ENCODE assay signal across 11 cellular contexts in genomic region chr1:33306561-33307493, GRCh38. TPM values are rescaled to one million over a fixed set of nuclear protein-coding genes. Genes with fewer than 3 reads are reported as not detected.
DNase-seq lines count a peak whose midpoint lies in the region; ATAC-seq and TF ChIP-seq lines count a peak whose summit lies in the region.
"Had no signal": no experiment of that assay in that cellular context is flagged by ENCODE, and none has a peak within 500 bp of the region (broad histone marks: within the 10 kb centered on the region; RNA-seq: fewer than 3 reads in every experiment).

No MANE protein-coding gene starts in this region.

- no peak overlapping the region for H3K27ac ChIP-seq in HUES48 (ENCODE audit: low read depth, low read length)
- no peak overlapping the region for H3K27ac ChIP-seq in right lobe of liver

- DNase-seq in epithelial cell of esophagus (ENCODE audit: low read depth): peak; percentile 22
- no peak for DNase-seq in right lobe of liver
- DNase-seq in stimulated activated CD8-positive, alpha-beta memory T cell treated with anti-CD3 and anti-CD28 coated beads, Interleukin-4, amount 100 ng/mL, for 48 hours: no peak
- DNase-seq in NCI-H1092 treated with DMSO at 0.1 percent for 48 hours (lab: John Stamatoyannopoulos, UW): no peak
- DNase-seq: activated B cell treated with CpG ODN at 0.5 μM for 24 hours, NCI-H2029 had no signal

- H3K27me3 ChIP-seq in HUES48 (ENCODE audit: control insufficient read depth, insufficient read depth, low read length): peaks cover 18% of the 10 kb centered on the region
- no peaks in the 10 kb centered on the region for H3K27me3 ChIP-seq in right lobe of liver

- no peak overlapping the region for H3K27ac Mint-ChIP-seq in stimulated activated memory B cell treated with anti-CD40 and anti-IgM and Interleukin-4, amounts not matched to agents 10 μg/mL and 1 μg/mL and 100 μg/mL, for 72 hours
- H3K27ac Mint-ChIP-seq: activated B cell treated with CpG ODN at 0.5 μM for 24 hours had no signal

- H3K4me1 ChIP-seq in HUES48 (ENCODE audit: control insufficient read depth, insufficient read depth, low read length): no peaks in the 10 kb centered on the region; the same call in 1 of the 2 replicates
- H3K4me1 ChIP-seq in right lobe of liver: peaks cover 0 to 5% (median 0%) of the 10 kb centered on the region in 4 donors

- no peaks in the 10 kb centered on the region for H3K9me3 Mint-ChIP-seq in stimulated activated memory B cell treated with anti-CD40 and anti-IgM and Interleukin-4, amounts not matched to agents 10 μg/mL and 1 μg/mL and 100 μg/mL, for 72 hours
- H3K9me3 Mint-ChIP-seq: activated B cell treated with CpG ODN at 0.5 μM for 24 hours had no signal

- ATAC-seq in right lobe of liver: peak in 3 of 4 donors; percentile 7 to 22 (median 18)
- ATAC-seq in stimulated activated memory B cell treated with anti-CD40 and anti-IgM and Interleukin-4, amounts not matched to agents 10 μg/mL and 1 μg/mL and 100 μg/mL, for 72 hours: peak; percentile 37
- ATAC-seq in GM21515 (IDR thresholded peaks at IDR 0.05; ENCODE audit: unreplicated experiment): no peak
- no peak for ATAC-seq in GM21529 (IDR thresholded peaks at IDR 0.05; ENCODE audit: unreplicated experiment)

- H3K4me3 Mint-ChIP-seq in stimulated activated memory B cell treated with anti-CD40 and anti-IgM and Interleukin-4, amounts not matched to agents 10 μg/mL and 1 μg/mL and 100 μg/mL, for 72 hours: no peak overlapping the region
- H3K4me3 Mint-ChIP-seq: activated B cell treated with CpG ODN at 0.5 μM for 24 hours had no signal

- H3K9ac ChIP-seq in HUES48 (ENCODE audit: low read depth, low read length): no peak overlapping the region

- TF ChIP-seq CTCF in epithelial cell of esophagus (IDR thresholded peaks at IDR 0.05; ENCODE audit: insufficient read depth, low read depth, low read length, missing control alignments) (no peak), right lobe of liver (IDR thresholded peaks at IDR 0.05) (no peak)

- no peaks in the 10 kb centered on the region for H3K36me3 ChIP-seq in HUES48 (ENCODE audit: control insufficient read depth, insufficient read depth, low read length)
- no peaks in the 10 kb centered on the region for H3K36me3 ChIP-seq in right lobe of liver

- H3K9me3 ChIP-seq in HUES48 (ENCODE audit: control insufficient read depth, insufficient read depth, low read length) (no peaks in the 10 kb centered on the region), right lobe of liver (no peaks in the 10 kb centered on the region)

- peaks cover 7% of the 10 kb centered on the region for H3K4me1 Mint-ChIP-seq in stimulated activated memory B cell treated with anti-CD40 and anti-IgM and Interleukin-4, amounts not matched to agents 10 μg/mL and 1 μg/mL and 100 μg/mL, for 72 hours

- H3K36me3 Mint-ChIP-seq in stimulated activated memory B cell treated with anti-CD40 and anti-IgM and Interleukin-4, amounts not matched to agents 10 μg/mL and 1 μg/mL and 100 μg/mL, for 72 hours: peaks cover under 1% of the 10 kb centered on the region

- intact Hi-C loops in right lobe of liver (cut with DNase I): no loop called here

- H3K4me3 ChIP-seq in HUES48 (ENCODE audit: low read depth, low read length) (peak overlapping the region; percentile 42; the same call in 1 of the 2 replicates), epithelial cell of esophagus (ENCODE audit: low read length) (no peak overlapping the region), right lobe of liver (peak overlapping the region in 1 of 3 donors; percentile 29)

- no peak for TF ChIP-seq POLR2A in right lobe of liver (IDR thresholded peaks at IDR 0.05)

- H3K27me3 Mint-ChIP-seq in stimulated activated memory B cell treated with anti-CD40 and anti-IgM and Interleukin-4, amounts not matched to agents 10 μg/mL and 1 μg/mL and 100 μg/mL, for 72 hours: peaks cover 40% of the 10 kb centered on the region

- WGBS in right lobe of liver (ENCODE audit: insufficient coverage, low coverage, low lambda C conversion rate, missing lambda C conversion rate): 26% methylated on average over 7 of the region's 118 CpGs

RNA-seq across cellular contexts. Expression of gene A3GALT2, which starts 14.1 kb away (rescaled TPM):
- not detected for total RNA-seq in right lobe of liver
- total RNA-seq: activated B cell treated with CpG ODN at 0.5 μM for 24 hours, RPMI7951 had no signal

RNA-seq across cellular contexts. Expression of gene ZNF362, which starts 50.5 kb away (rescaled TPM):
- 1 to 10 TPM; 3.4 to 8.4 (median 7.0) TPM for total RNA-seq in right lobe of liver

Comparison
In these comparisons a context has a peak if more than half of its experiments do, and no peak if none do; other contexts are left out.
1. ATAC-seq: peak in right lobe of liver (3 of 4) and stimulated activated memory B cell treated with anti-CD40 and anti-IgM and Interleukin-4, amounts not matched to agents 10 μg/mL and 1 μg/mL and 100 μg/mL, for 72 hours (single experiment); none in GM21515 (single experiment) and GM21529 (single experiment).